ENCODE assay signal across 12 cellular contexts in genomic region chr22:31045900-31046587, GRCh38. TPM values are rescaled to one million over a fixed set of nuclear protein-coding genes. Genes with fewer than 3 reads are reported as not detected.
A peak's percentile ranks its signal among the peaks of the same experiment; 100 is the strongest.
DNase-seq lines count a peak whose midpoint lies in the region; ATAC-seq and TF ChIP-seq lines count a peak whose summit lies in the region.
"Had no signal": no experiment of that assay in that cellular context is flagged by ENCODE, and none has a peak within 500 bp of the region (broad histone marks: within the 10 kb centered on the region; RNA-seq: fewer than 3 reads in every experiment).

No MANE protein-coding gene starts in this region.

- no peak overlapping the region for H3K4me3 ChIP-seq in right lobe of liver
- H3K4me3 ChIP-seq in rectal smooth muscle tissue (ENCODE audit: low read length): no peak overlapping the region
- no peak overlapping the region for H3K4me3 ChIP-seq in vagina

- ATAC-seq in right lobe of liver (peak in 2 of 4 donors; percentile 4 to 8), GM18858 (IDR thresholded peaks at IDR 0.05; ENCODE audit: unreplicated experiment) (no peak)
- ATAC-seq: stimulated activated naive CD8-positive, alpha-beta T cell treated with anti-CD3 and anti-CD28 coated beads, Interleukin-15, Interleukin-2, amounts not matched to agents 100 U/mL and 50 U/mL, for 24 hours had no signal

- H3K9ac ChIP-seq in rectal smooth muscle tissue (ENCODE audit: low read length): no peak overlapping the region

- H3K27ac ChIP-seq in right lobe of liver: peak overlapping the region; percentile 18 to 47 (median 44)
- peak overlapping the region; percentile 10 for H3K27ac ChIP-seq in rectal smooth muscle tissue (ENCODE audit: low read depth, low read length)
- H3K27ac ChIP-seq in vagina: peak overlapping the region; percentile 73

- TF ChIP-seq POLR2A in right lobe of liver (IDR thresholded peaks at IDR 0.05) (no peak), vagina (IDR thresholded peaks at IDR 0.05) (no peak)

- H3K27me3 ChIP-seq in right lobe of liver (no peaks in the 10 kb centered on the region), rectal smooth muscle tissue (ENCODE audit: control insufficient read depth, insufficient read depth, low read length) (no peaks in the 10 kb centered on the region), vagina (no peaks in the 10 kb centered on the region)

- intact Hi-C loops in right lobe of liver (cut with DNase I) (no loop called here), vagina (cut with DNase I) (no loop called here)

- H3K4me1 ChIP-seq in right lobe of liver (no peaks in the 10 kb centered on the region), rectal smooth muscle tissue (ENCODE audit: control insufficient read depth, insufficient read depth, low read length) (peaks cover 3% of the 10 kb centered on the region), vagina (peaks cover 34% of the 10 kb centered on the region)

- DNase-seq in NCI-H748 (lab: John Stamatoyannopoulos, UW; ENCODE audit: unreplicated experiment): peak; percentile 47
- no peak for DNase-seq in NCI-H748 treated with DMSO at 0.1 percent for 48 hours (lab: John Stamatoyannopoulos, UW)
- DNase-seq in right lobe of liver: no peak
- no peak for DNase-seq in vagina (ENCODE audit: extremely low spot score in 2 of 2)
- DNase-seq in NCI-H2171 treated with DMSO at 0.1 percent for 48 hours (lab: John Stamatoyannopoulos, UW): no peak
- no peak for DNase-seq in activated CD4-positive, alpha-beta T cell treated with anti-CD3 and anti-CD28 coated beads for 4 hours
- DNase-seq: central memory CD4-positive, alpha-beta T cell; NCI-H1694; SIG-M5; stimulated activated naive CD8-positive, alpha-beta T cell treated with anti-CD3 and anti-CD28 coated beads, Interleukin-15, Interleukin-2, amounts not matched to agents 100 U/mL and 50 U/mL, for 24 hours had no signal

- H3K36me3 ChIP-seq in right lobe of liver (no peaks in the 10 kb centered on the region), rectal smooth muscle tissue (ENCODE audit: control insufficient read depth, insufficient read depth, low read length) (no peaks in the 10 kb centered on the region), vagina (no peaks in the 10 kb centered on the region)

- WGBS in right lobe of liver (ENCODE audit: insufficient coverage, low coverage, low lambda C conversion rate, missing lambda C conversion rate): 69% methylated on average over 4 of the region's 5 CpGs

- H3K9me3 ChIP-seq in right lobe of liver (no peaks in the 10 kb centered on the region), vagina (no peaks in the 10 kb centered on the region)

- TF ChIP-seq CTCF in right lobe of liver (IDR thresholded peaks at IDR 0.05) (no peak), vagina (IDR thresholded peaks at IDR 0.05) (no peak)

RNA-seq across cellular contexts. Expression of gene SMTN, which starts 35.1 kb away (rescaled TPM):
- total RNA-seq in right lobe of liver (10 to 100 TPM; 16.9 to 54.1 (median 24.3) TPM), vagina (199 TPM)

Comparison
In these comparisons a context has a peak if more than half of its experiments do, and no peak if none do; other contexts are left out.
1. H3K27ac ChIP-seq: peak in every context shown above with its lines; median percentile 73 in vagina; 44 in right lobe of liver; 10 in rectal smooth muscle tissue.